ENCODE assay signal across 8 cellular contexts in the genomic region with DNA sequence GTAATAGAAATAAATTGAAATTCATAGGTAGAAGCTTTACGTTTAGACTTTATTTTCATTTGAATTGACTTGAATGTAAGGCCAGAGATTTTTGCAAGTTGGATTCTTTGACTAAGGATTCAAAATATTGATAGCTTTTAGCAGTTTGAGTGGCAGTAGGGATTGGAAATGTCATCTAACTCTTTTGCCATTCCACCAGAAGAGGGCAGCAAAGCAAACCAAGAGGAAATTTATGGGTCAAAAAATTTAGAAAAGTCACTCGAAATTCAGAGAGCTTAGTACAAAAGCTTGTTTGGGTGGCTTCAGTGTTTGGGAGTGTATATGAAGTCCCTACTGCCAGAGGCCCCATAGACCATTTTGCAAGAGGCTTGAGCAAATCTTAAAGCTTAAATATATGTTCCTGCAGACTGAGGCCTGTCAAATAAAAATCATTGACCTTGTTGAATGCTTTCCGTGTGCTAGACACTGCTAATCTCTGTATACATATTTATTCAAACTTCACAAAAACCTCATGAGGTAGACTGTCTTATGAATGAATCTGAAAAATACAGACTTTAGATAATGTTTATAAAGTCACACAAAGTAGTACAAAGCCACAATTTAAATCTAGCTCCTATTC. TPM values are rescaled to one million over a fixed set of nuclear protein-coding genes. Genes with fewer than 3 reads are reported as not detected.
A peak's percentile ranks its signal among the peaks of the same experiment; 100 is the strongest.
DNase-seq lines count a peak whose midpoint lies in the region; ATAC-seq, FAIRE-seq and TF ChIP-seq lines count a peak whose summit lies in the region.

No MANE protein-coding gene starts in this region.

- DNase-seq in NCI-H1417 (lab: John Stamatoyannopoulos, UW) (peak; percentile 7 to 66 (median 33)), NCI-H1417 treated with DMSO at 0.1 percent for 48 hours (lab: John Stamatoyannopoulos, UW) (no peak), RCC 7860 (ENCODE audit: low spot score) (peak; percentile 22), dedifferentiated amniotic fluid mesenchymal stem cell (ENCODE audit: extremely low spot score) (peak; percentile 58), mucosa of gallbladder (ENCODE audit: low spot score) (peak; percentile 19)

- no peaks in the 10 kb centered on the region for H3K9me3 ChIP-seq in HEK293 (ENCODE audit: control insufficient read depth, insufficient read depth, low read depth, low read length)

- no peak for ATAC-seq in GM18861 (IDR thresholded peaks at IDR 0.05; ENCODE audit: unreplicated experiment)
- ATAC-seq in GM19455 (IDR thresholded peaks at IDR 0.05; ENCODE audit: unreplicated experiment), result no peak

- H3K36me3 ChIP-seq in HEK293 (ENCODE audit: control insufficient read depth in 2 of 2, insufficient read depth in 1 of 2, low read length in 2 of 2), result peaks cover 9 to 10% of the 10 kb centered on the region in 2 experiments; a peak in 2 of 3 replicates

- peak; percentile 63 for FAIRE-seq in RCC 7860 (lab: Jason Lieb, UNC)

- H3K27ac ChIP-seq in HEK293 (ENCODE audit: extremely low read depth, low read depth, low read length), result no peak overlapping the region

- POLR2A ChIA-PET in HEK293 (lab: Yijun Ruan, JAX), result interaction anchor here (0.5 kb wide), 1 partner anchor 115 kb away, joined by 4 read pairs; the partner anchor contains the start of gene PTPN12

- CTCF ChIA-PET in HEK293 (lab: Yijun Ruan, JAX), result interaction anchor here (0.5 to 2.5 kb wide), 41 partner anchors 9 to 928 kb away, joined by 3 to 17 read pairs (median 4); partner anchors contain the start of gene RSBN1L

- no peak for TF ChIP-seq CTCF in HEK293 (tag by site-specific recombination; IDR thresholded peaks at IDR 0.05)

- no peaks in the 10 kb centered on the region for H3K4me1 ChIP-seq in HEK293 (ENCODE audit: control insufficient read depth, insufficient read depth, low read length)

- no peak overlapping the region for H3K4me3 ChIP-seq in HEK293 (ENCODE audit: low read depth, low read length)

TF ChIP-seq in HEK293, 187 proteins besides CTCF, POLR2A, EP300 and RAD21:
- TF ChIP-seq ZNF654 (tag by site-specific recombination; IDR thresholded peaks at IDR 0.05; ENCODE audit: low read depth), result peak; percentile 52
- TF ChIP-seq ZNF221 (tag by site-specific recombination; IDR thresholded peaks at IDR 0.05; ENCODE audit: borderline replicate concordance), result no peak
- TF ChIP-seq KLF8 (tag by site-specific recombination; IDR thresholded peaks at IDR 0.05), result no peak
- no peak for TF ChIP-seq SP3 (tag by site-specific recombination; IDR thresholded peaks at IDR 0.05)
- no peak for TF ChIP-seq ZNF274 (IDR thresholded peaks at IDR 0.05; ENCODE audit: low read length)
- no peak for TF ChIP-seq ZNF274 (tag by site-specific recombination; IDR thresholded peaks at IDR 0.05; ENCODE audit: borderline replicate concordance)
- TF ChIP-seq ZNF555 (tag by site-specific recombination; conservative IDR thresholded peaks at IDR 0.05), result no peak
- TF ChIP-seq ZNF660 (tag by site-specific recombination; IDR thresholded peaks at IDR 0.05), result 0 out of 2 replicates have a peak, but pooled peaks have one; percentile 18
- no peak for TF ChIP-seq GLI2 (tag by site-specific recombination; IDR thresholded peaks at IDR 0.05; ENCODE audit: borderline replicate concordance, low read depth)
- TF ChIP-seq ZNF391 (tag by site-specific recombination; IDR thresholded peaks at IDR 0.05; ENCODE audit: borderline replicate concordance, low read depth), result no peak
- no peak for TF ChIP-seq KLF9 (tag by site-specific recombination; IDR thresholded peaks at IDR 0.05; ENCODE audit: low read depth)
- TF ChIP-seq ZNF132 (tag by site-specific recombination; IDR thresholded peaks at IDR 0.05; ENCODE audit: borderline replicate concordance), result no peak
- no peak for TF ChIP-seq ZFP41 (tag by site-specific recombination; IDR thresholded peaks at IDR 0.05; ENCODE audit: borderline replicate concordance)
- no peak for TF ChIP-seq ZNF596 (tag by site-specific recombination; IDR thresholded peaks at IDR 0.05)
- TF ChIP-seq ZNF366 (tag by site-specific recombination; conservative IDR thresholded peaks at IDR 0.05), result no peak

RNA-seq across cellular contexts. Expression of gene RSBN1L, which starts 44.6 kb away (rescaled TPM):
- 18.3 TPM for total RNA-seq in mucosa of gallbladder
